8 cellular contexts compared by ENCODE assay signal in genomic region chr14:88793259-88793625, GRCh38. TPM values are rescaled to one million over a fixed set of nuclear protein-coding genes. Genes with fewer than 3 reads are reported as not detected.
A peak's percentile ranks its signal among the peaks of the same experiment; 100 is the strongest.
DNase-seq lines count a peak whose midpoint lies in the region; ATAC-seq and TF ChIP-seq lines count a peak whose summit lies in the region.

No MANE protein-coding gene starts in this region.

- CTCF ChIA-PET in HEK293T (lab: Yijun Ruan, JAX), result interaction anchor here (0.7 kb wide), 1 partner anchor 361 kb away, joined by 3 read pairs; no protein-coding TSS in a partner anchor

- DNase-seq in HEK293T (ENCODE audit: extremely low spot score) (no peak), spleen (no peak), GOT3 (lab: John Stamatoyannopoulos, UW) (no peak)
- DNase-seq in activated naive CD4-positive, alpha-beta T cell treated with anti-CD3 and anti-CD28 coated beads, Interleukin-2, amount 50 U/mL, for 72 hours (ENCODE audit: low spot score in 2 of 2), result no peak
- no peak for DNase-seq in stimulated activated CD4-positive, alpha-beta T cell treated with anti-CD3 and anti-CD28 coated beads, Interleukin-4, amount 100 ng/mL, for 24 hours

- peak overlapping the region; percentile 74 for H3K4me3 ChIP-seq in iPS-11a (ENCODE audit: low read depth, low read length)
- H3K4me3 ChIP-seq in spleen, result peak overlapping the region; percentile 53 to 85 (median 59)

- no peak for TF ChIP-seq POLR2A in spleen (IDR thresholded peaks at IDR 0.05)

- peak overlapping the region; percentile 66 to 98 for H3K27ac Mint-ChIP-seq in activated naive CD4-positive, alpha-beta T cell treated with anti-CD3 and anti-CD28 coated beads, Interleukin-2, amount 50 U/mL, for 72 hours

- POLR2A ChIA-PET in HEK293T (lab: Yijun Ruan, JAX), result interaction anchor here (0.5 to 2.3 kb wide), 6 partner anchors 9 to 1526 kb away, joined by 3 to 11 read pairs (median 3); partner anchors contain the start of gene TTC8

- no peaks in the 10 kb centered on the region for H3K36me3 ChIP-seq in spleen

- 54 to 60% (median 55%) methylated on average over 13 of the region's 13 CpGs for WGBS in spleen, 5 donors

- no peaks in the 10 kb centered on the region for H3K9me3 ChIP-seq in spleen

- no peak for ATAC-seq in activated naive CD4-positive, alpha-beta T cell treated with anti-CD3 and anti-CD28 coated beads, Interleukin-2, amount 50 U/mL, for 72 hours
- ATAC-seq in HG03439 (IDR thresholded peaks at IDR 0.05; ENCODE audit: unreplicated experiment) (no peak), GM21447 (IDR thresholded peaks at IDR 0.05; ENCODE audit: unreplicated experiment) (no peak)

- no peaks in the 10 kb centered on the region for H3K36me3 Mint-ChIP-seq in activated naive CD4-positive, alpha-beta T cell treated with anti-CD3 and anti-CD28 coated beads, Interleukin-2, amount 50 U/mL, for 72 hours

- TF ChIP-seq CTCF in spleen (IDR thresholded peaks at IDR 0.05 in 8 of 11, conservative IDR thresholded peaks at IDR 0.05 in 3 of 11), result peak in 4 of 11 experiments; percentile 2 to 21 (median 8)

- intact Hi-C loops in spleen (cut with DNase I; ENCODE audit: low total_unique reads), result no loop called here

- H3K27ac ChIP-seq in spleen, result peak overlapping the region in 7 of 8 donors; percentile 81 to 91 (median 86)

- H3K9me3 Mint-ChIP-seq in activated naive CD4-positive, alpha-beta T cell treated with anti-CD3 and anti-CD28 coated beads, Interleukin-2, amount 50 U/mL, for 72 hours, result no peaks in the 10 kb centered on the region

- H3K4me1 ChIP-seq in spleen, result peaks cover 0 to 21% (median 16%) of the 10 kb centered on the region in 6 donors

- peaks cover 0 to 44% (median 0%) of the 10 kb centered on the region in 7 donors for H3K27me3 ChIP-seq in spleen (replicated peaks in 1 of 7)

TF ChIP-seq in HEK293T, 16 proteins besides CTCF, POLR2A, EP300 and RAD21:
- TF ChIP-seq BHLHE40 (IDR thresholded peaks at IDR 0.05; ENCODE audit: borderline replicate concordance), result no peak
- 0 out of 2 replicates have a peak, but pooled peaks have one; percentile 10 for TF ChIP-seq L3MBTL2 (conservative IDR thresholded peaks at IDR 0.05)
- no peak for TF ChIP-seq SUZ12 (IDR thresholded peaks at IDR 0.05)

RNA-seq across cellular contexts. Expression of gene EML5, which starts 0.5 kb away (rescaled TPM):
- total RNA-seq in activated naive CD4-positive, alpha-beta T cell treated with anti-CD3 and anti-CD28 coated beads, Interleukin-2, amount 50 U/mL, for 72 hours, result 1 to 10 TPM; 1.1 to 2.9 TPM
- 1 to 10 TPM; 1.8 to 3.8 (median 2.7) TPM for total RNA-seq in spleen
- under 1 TPM; 0.21 to 0.38 (median 0.37) TPM for polyA plus RNA-seq in spleen

RNA-seq across cellular contexts. Expression of gene TTC8, which starts 31.2 kb away (rescaled TPM):
- 1 to 10 TPM; 1.8 to 2.3 TPM for total RNA-seq in activated naive CD4-positive, alpha-beta T cell treated with anti-CD3 and anti-CD28 coated beads, Interleukin-2, amount 50 U/mL, for 72 hours
- 10 to 100 TPM; 10.4 to 23.6 (median 17.6) TPM for total RNA-seq in spleen
- 1 to 10 TPM; 4.5 to 9.2 (median 7.4) TPM for polyA plus RNA-seq in spleen
